31 cellular contexts compared by ENCODE assay signal in the genomic region with DNA sequence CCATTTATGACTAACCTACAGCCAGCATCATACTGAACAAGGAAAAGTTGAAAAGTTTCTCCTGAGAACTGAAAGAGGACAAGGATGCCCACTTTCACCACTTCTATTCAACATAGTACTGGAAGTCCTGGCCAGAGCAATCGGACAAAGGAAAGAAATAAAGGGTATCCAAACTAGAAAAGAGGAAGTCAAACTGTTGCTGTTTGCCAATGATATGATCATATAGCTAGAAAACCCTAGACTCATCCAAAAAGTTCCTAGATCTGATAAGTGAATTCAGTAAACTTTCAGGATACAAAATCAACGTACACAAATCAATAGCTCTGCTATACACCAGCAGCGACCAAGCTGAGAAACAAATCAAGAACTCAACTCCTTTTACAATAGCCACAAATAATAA.
"Had no signal": no experiment of that assay in that cellular context is flagged by ENCODE, and none has a peak within 500 bp of the region (broad histone marks: within the 10 kb centered on the region; RNA-seq: fewer than 3 reads in every experiment).

No MANE protein-coding gene starts in this region.

- FAIRE-seq: TTC549 had no signal

- H3K27me3 ChIP-seq: ascending aorta, breast epithelium, cardiac muscle cell, colonic mucosa, foreskin keratinocyte, gastrocnemius medialis, heart left ventricle had no signal

- H3K9me3 ChIP-seq: colonic mucosa, gastrocnemius medialis had no signal

- H3K27me3 Mint-ChIP-seq: activated CD4-positive, alpha-beta memory T cell treated with anti-CD3 and anti-CD28 coated beads, Interleukin-2, amount 10 ng/mL, durations not matched to agents 7 days and 5 days; activated CD4-positive, alpha-beta T cell treated with anti-CD3 and anti-CD28 coated beads, Interleukin-2, amount 10 ng/mL, durations not matched to agents 7 days and 5 days; activated naive CD4-positive, alpha-beta T cell treated with anti-CD3 and anti-CD28 coated beads, Interleukin-2, amount 10 ng/mL, durations not matched to agents 7 days and 5 days; activated naive CD8-positive, alpha-beta T cell treated with anti-CD3 and anti-CD28 coated beads, Interleukin-2, amount 10 ng/mL, durations not matched to agents 7 days and 5 days; activated T-cell treated with anti-CD3 and anti-CD28 coated beads, Interleukin-2, amount 50 U/mL, for 24 hours; brain had no signal

- H3K4me1 ChIP-seq: ascending aorta, breast epithelium, colonic mucosa, foreskin keratinocyte, gastrocnemius medialis, heart left ventricle had no signal

- H3K36me3 ChIP-seq: cardiac muscle cell, colonic mucosa had no signal

- H3K27ac Mint-ChIP-seq: activated CD4-positive, alpha-beta memory T cell treated with anti-CD3 and anti-CD28 coated beads, Interleukin-2, amount 10 ng/mL, durations not matched to agents 7 days and 5 days; activated CD4-positive, alpha-beta T cell treated with anti-CD3 and anti-CD28 coated beads, Interleukin-2, amount 10 ng/mL, durations not matched to agents 7 days and 5 days; activated naive CD4-positive, alpha-beta T cell treated with anti-CD3 and anti-CD28 coated beads, Interleukin-2, amount 10 ng/mL, durations not matched to agents 7 days and 5 days; activated naive CD4-positive, alpha-beta T cell treated with anti-CD3 and anti-CD28 coated beads, Interleukin-2, amount 50 U/mL, for 72 hours; activated naive CD8-positive, alpha-beta T cell treated with anti-CD3 and anti-CD28 coated beads, Interleukin-2, amount 10 ng/mL, durations not matched to agents 7 days and 5 days; activated T-cell treated with anti-CD3 and anti-CD28 coated beads, Interleukin-2, amount 50 U/mL, for 24 hours; WTC11 had no signal

- ATAC-seq: activated naive CD4-positive, alpha-beta T cell treated with anti-CD3 and anti-CD28 coated beads, Interleukin-2, amount 50 U/mL, for 72 hours; activated T-cell treated with anti-CD3 and anti-CD28 coated beads, Interleukin-2, amount 50 U/mL, for 72 hours; esophagus mucosa; foreskin keratinocyte; gastrocnemius medialis; heart left ventricle; WTC11 had no signal

- H3K4me3 ChIP-seq: ascending aorta, breast epithelium, cardiac muscle cell, colonic mucosa, gastrocnemius medialis, heart left ventricle had no signal

- H3K27ac ChIP-seq: ascending aorta, breast epithelium, cardiac muscle cell, colonic mucosa, foreskin keratinocyte, gastrocnemius medialis, heart left ventricle had no signal

- H3K4me3 Mint-ChIP-seq: activated CD4-positive, alpha-beta memory T cell treated with anti-CD3 and anti-CD28 coated beads, Interleukin-2, amount 10 ng/mL, durations not matched to agents 7 days and 5 days; activated CD4-positive, alpha-beta T cell treated with anti-CD3 and anti-CD28 coated beads, Interleukin-2, amount 10 ng/mL, durations not matched to agents 7 days and 5 days; activated naive CD4-positive, alpha-beta T cell treated with anti-CD3 and anti-CD28 coated beads, Interleukin-2, amount 10 ng/mL, durations not matched to agents 7 days and 5 days; activated naive CD8-positive, alpha-beta T cell treated with anti-CD3 and anti-CD28 coated beads, Interleukin-2, amount 10 ng/mL, durations not matched to agents 7 days and 5 days; activated T-cell treated with anti-CD3 and anti-CD28 coated beads, Interleukin-2, amount 50 U/mL, for 24 hours; activated T-cell treated with anti-CD3 and anti-CD28 coated beads, Interleukin-2, amount 50 U/mL, for 72 hours; brain; WTC11 had no signal

- DNase-seq: activated CD4-positive, alpha-beta memory T cell treated with anti-CD3 and anti-CD28 coated beads, Interleukin-2, amount 10 ng/mL, durations not matched to agents 7 days and 5 days; activated CD4-positive, alpha-beta T cell treated with anti-CD3 and anti-CD28 coated beads for 1 hour; activated CD4-positive, alpha-beta T cell treated with anti-CD3 and anti-CD28 coated beads for 4 hours; activated CD4-positive, alpha-beta T cell treated with anti-CD3 and anti-CD28 coated beads, Interleukin-2, amount 10 ng/mL, durations not matched to agents 7 days and 5 days; activated CD4-positive, alpha-beta T cell treated with anti-CD3 and anti-CD28 coated beads, Interleukin-2, amount 50 U/mL, for 4 hours; activated CD8-positive, alpha-beta memory T cell treated with anti-CD3 and anti-CD28 coated beads, Interleukin-2, amount 50 U/mL, for 48 hours; activated gamma-delta T cell; activated naive CD4-positive, alpha-beta T cell; activated naive CD4-positive, alpha-beta T cell treated with anti-CD3 and anti-CD28 coated beads, Interleukin-2, amount 10 ng/mL, durations not matched to agents 7 days and 5 days; activated naive CD8-positive, alpha-beta T cell treated with anti-CD3 and anti-CD28 coated beads, Interleukin-2, amount 10 ng/mL, durations not matched to agents 7 days and 5 days; activated T-cell treated with anti-CD3 and anti-CD28 coated beads for 4 hours; activated T-cell treated with anti-CD3 and anti-CD28 coated beads, Interleukin-2, amount 50 U/mL, for 24 hours; activated T-cell treated with anti-CD3 and anti-CD28 coated beads, Interleukin-2, amount 50 U/mL, for 72 hours; central memory CD4-positive, alpha-beta T cell; cerebellar nuclear complex; colonic mucosa; effector CD8-positive, alpha-beta T cell; foreskin keratinocyte; gastrocnemius medialis; glutamatergic neuron; heart left ventricle; hypothalamus; T-helper 2 cell had no signal

- H3K4me1 Mint-ChIP-seq: brain had no signal

- H3K9me3 Mint-ChIP-seq: WTC11 had no signal
